1 cellular context compared by ENCODE assay signal in the genomic region with DNA sequence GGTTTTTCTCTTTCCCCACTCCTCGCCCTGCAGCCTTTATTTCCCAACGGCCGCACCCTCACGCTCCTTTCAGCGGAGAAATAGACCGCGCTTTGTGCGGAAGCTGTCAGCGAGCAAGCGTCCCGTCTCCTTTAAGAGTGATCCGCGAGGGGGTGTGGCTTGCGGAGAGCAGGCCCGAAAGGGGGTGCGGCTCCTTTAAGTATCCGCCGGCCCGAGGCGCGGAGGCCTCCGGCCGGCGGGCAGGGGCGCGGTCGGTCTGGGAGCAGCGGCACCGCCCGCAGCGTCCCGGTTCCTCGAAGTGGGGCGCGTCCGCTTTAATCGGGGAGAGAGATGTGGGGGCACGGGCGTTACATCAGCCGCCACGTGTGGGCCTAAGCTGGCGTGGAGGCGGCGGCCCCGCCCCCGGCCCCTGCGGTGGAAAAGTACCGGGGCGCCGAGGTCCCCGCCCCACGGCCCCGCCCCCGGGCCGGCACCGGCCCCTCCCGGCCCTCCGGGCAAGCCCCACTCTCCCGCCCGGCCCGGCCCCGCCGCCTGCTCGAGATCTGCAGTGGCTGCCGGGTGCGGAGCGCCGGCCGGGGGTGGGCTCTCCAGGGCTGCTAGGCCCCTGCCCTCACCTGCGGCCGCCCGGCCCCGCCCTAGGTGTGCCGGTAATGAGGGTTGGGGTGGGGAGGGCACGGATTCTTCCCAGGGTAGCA.
A peak's percentile ranks its signal among the peaks of the same experiment; 100 is the strongest.
TF ChIP-seq lines count a peak whose summit lies in the region.

No MANE protein-coding gene starts in this region.

TF ChIP-seq in HEK293, 187 proteins besides CTCF, POLR2A, EP300 and RAD21 (continued from another document):
- TF ChIP-seq, protein P1, sequence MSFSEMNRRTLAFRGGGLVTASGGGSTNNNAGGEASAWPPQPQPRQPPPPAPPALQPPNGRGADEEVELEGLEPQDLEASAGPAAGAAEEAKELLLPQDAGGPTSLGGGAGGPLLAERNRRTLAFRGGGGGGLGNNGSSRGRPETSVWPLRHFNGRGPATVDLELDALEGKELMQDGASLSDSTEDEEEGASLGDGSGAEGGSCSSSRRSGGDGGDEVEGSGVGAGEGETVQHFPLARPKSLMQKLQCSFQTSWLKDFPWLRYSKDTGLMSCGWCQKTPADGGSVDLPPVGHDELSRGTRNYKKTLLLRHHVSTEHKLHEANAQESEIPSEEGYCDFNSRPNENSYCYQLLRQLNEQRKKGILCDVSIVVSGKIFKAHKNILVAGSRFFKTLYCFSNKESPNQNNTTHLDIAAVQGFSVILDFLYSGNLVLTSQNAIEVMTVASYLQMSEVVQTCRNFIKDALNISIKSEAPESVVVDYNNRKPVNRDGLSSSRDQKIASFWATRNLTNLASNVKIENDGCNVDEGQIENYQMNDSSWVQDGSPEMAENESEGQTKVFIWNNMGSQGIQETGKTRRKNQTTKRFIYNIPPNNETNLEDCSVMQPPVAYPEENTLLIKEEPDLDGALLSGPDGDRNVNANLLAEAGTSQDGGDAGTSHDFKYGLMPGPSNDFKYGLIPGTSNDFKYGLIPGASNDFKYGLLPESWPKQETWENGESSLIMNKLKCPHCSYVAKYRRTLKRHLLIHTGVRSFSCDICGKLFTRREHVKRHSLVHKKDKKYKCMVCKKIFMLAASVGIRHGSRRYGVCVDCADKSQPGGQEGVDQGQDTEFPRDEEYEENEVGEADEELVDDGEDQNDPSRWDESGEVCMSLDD (tag by site-specific recombination; IDR thresholded peaks at IDR 0.05), result peak; percentile 59; the same call in 1 of the 2 replicates
- TF ChIP-seq KLF16 (tag by site-specific recombination; IDR thresholded peaks at IDR 0.05), result peak; percentile 88; the same call in 1 of the 2 replicates
- TF ChIP-seq, protein P2, sequence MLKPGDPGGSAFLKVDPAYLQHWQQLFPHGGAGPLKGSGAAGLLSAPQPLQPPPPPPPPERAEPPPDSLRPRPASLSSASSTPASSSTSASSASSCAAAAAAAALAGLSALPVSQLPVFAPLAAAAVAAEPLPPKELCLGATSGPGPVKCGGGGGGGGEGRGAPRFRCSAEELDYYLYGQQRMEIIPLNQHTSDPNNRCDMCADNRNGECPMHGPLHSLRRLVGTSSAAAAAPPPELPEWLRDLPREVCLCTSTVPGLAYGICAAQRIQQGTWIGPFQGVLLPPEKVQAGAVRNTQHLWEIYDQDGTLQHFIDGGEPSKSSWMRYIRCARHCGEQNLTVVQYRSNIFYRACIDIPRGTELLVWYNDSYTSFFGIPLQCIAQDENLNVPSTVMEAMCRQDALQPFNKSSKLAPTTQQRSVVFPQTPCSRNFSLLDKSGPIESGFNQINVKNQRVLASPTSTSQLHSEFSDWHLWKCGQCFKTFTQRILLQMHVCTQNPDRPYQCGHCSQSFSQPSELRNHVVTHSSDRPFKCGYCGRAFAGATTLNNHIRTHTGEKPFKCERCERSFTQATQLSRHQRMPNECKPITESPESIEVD (tag by site-specific recombination; IDR thresholded peaks at IDR 0.05), result no peak
